8 cellular contexts compared by ENCODE assay signal in genomic region chr4:20418865-20419451, GRCh38.
DNase-seq lines count a peak whose midpoint lies in the region; ATAC-seq and TF ChIP-seq lines count a peak whose summit lies in the region.

No MANE protein-coding gene starts in this region.

- DNase-seq in SIG-M5 treated with dmso at 0.1 percent for 504 hours (lab: John Stamatoyannopoulos, UW; ENCODE audit: unreplicated experiment): peak; percentile 43
- no peak for DNase-seq in SIG-M5 (lab: John Stamatoyannopoulos, UW)
- DNase-seq in HT1080 (ENCODE audit: low read depth): peak; percentile 62
- DNase-seq in epithelial cell of prostate (ENCODE audit: low read depth, low spot score): peak; percentile 20
- DNase-seq in natural killer cell: no peak
- DNase-seq in NK-92 (lab: John Stamatoyannopoulos, UW; ENCODE audit: unreplicated experiment): no peak

- H3K36me3 Mint-ChIP-seq in natural killer cell: no peaks in the 10 kb centered on the region

- no peak overlapping the region for H3K27ac ChIP-seq in epithelial cell of prostate

- peak; percentile 44 for TF ChIP-seq CTCF in natural killer cell (IDR thresholded peaks at IDR 0.05)

- intact Hi-C loops in natural killer cell (cut with micrococcal nuclease): loop anchor here (1.0 to 10.0 kb wide), 3 partner anchors 266 to 1348 kb away; no protein-coding TSS in a partner anchor

- peaks cover 0 to 8% of the 10 kb centered on the region in 2 donors for H3K4me1 Mint-ChIP-seq in natural killer cell

- no peaks in the 10 kb centered on the region for H3K9me3 Mint-ChIP-seq in natural killer cell

- no peak overlapping the region for H3K27ac Mint-ChIP-seq in natural killer cell

- peak; percentile 99 for ATAC-seq in GM21526 (IDR thresholded peaks at IDR 0.05; ENCODE audit: low FRiP score, unreplicated experiment)
- ATAC-seq in SK-N-SH treated with all-trans-retinoic acid at 6 μM for 48 hours: peak; percentile 74
- ATAC-seq in natural killer cell: peak; percentile 83 to 90 (median 89)

- H3K27me3 Mint-ChIP-seq in natural killer cell (ENCODE audit: low read depth in 2 of 2): peaks cover 0 to 2% of the 10 kb centered on the region in 2 donors

- peak overlapping the region; percentile 45 for H3K4me3 Mint-ChIP-seq in natural killer cell

TF ChIP-seq in SK-N-SH treated with all-trans-retinoic acid at 6 μM for 48 hours, 23 proteins besides CTCF, POLR2A, EP300 and RAD21:
- TF ChIP-seq POU6F1 (CRISPR knock-in tag; IDR thresholded peaks at IDR 0.05; ENCODE audit: borderline replicate concordance, low read depth) (no peak), ARNTL (CRISPR knock-in tag; IDR thresholded peaks at IDR 0.05; ENCODE audit: borderline replicate concordance, low read depth) (no peak), PATZ1 (CRISPR knock-in tag; IDR thresholded peaks at IDR 0.05; ENCODE audit: borderline replicate concordance) (no peak), ZFP30 (CRISPR knock-in tag; IDR thresholded peaks at IDR 0.05) (no peak), OSR1 (CRISPR knock-in tag; IDR thresholded peaks at IDR 0.05) (no peak), CSRNP3 (CRISPR knock-in tag; IDR thresholded peaks at IDR 0.05) (no peak), ISL1 (CRISPR knock-in tag; IDR thresholded peaks at IDR 0.05) (no peak), TSHZ2 (CRISPR knock-in tag; IDR thresholded peaks at IDR 0.05) (no peak), ZFP3 (CRISPR knock-in tag; IDR thresholded peaks at IDR 0.05) (no peak), CREB5 (CRISPR knock-in tag; IDR thresholded peaks at IDR 0.05; ENCODE audit: low read depth) (no peak), CSDC2 (CRISPR knock-in tag; IDR thresholded peaks at IDR 0.05) (no peak), GLIS3 (CRISPR knock-in tag; IDR thresholded peaks at IDR 0.05) (no peak), ZNF70 (CRISPR knock-in tag; IDR thresholded peaks at IDR 0.05) (no peak), TCF4 (CRISPR knock-in tag; IDR thresholded peaks at IDR 0.05; ENCODE audit: borderline replicate concordance) (no peak), BACH2 (CRISPR knock-in tag; IDR thresholded peaks at IDR 0.05; ENCODE audit: borderline replicate concordance) (no peak), ZC3H10 (CRISPR knock-in tag; IDR thresholded peaks at IDR 0.05) (no peak)

Comparison
In these comparisons a context has a peak if more than half of its experiments do, and no peak if none do; other contexts are left out.
1. DNase-seq: peak in SIG-M5 treated with dmso at 0.1 percent for 504 hours (single experiment), HT1080 (single experiment) and epithelial cell of prostate (single experiment); none in SIG-M5 (single experiment), natural killer cell (single experiment) and NK-92 (single experiment).
2. Peak in every context shown above with its lines, with median percentiles within 50 percentile points of each other: ATAC-seq.